Comparison of ENCODE assay signal across 32 cellular contexts in genomic region chr2:205217004-205217403, GRCh38.
"Had no signal": no experiment of that assay in that cellular context is flagged by ENCODE, and none has a peak within 500 bp of the region (broad histone marks: within the 10 kb centered on the region; RNA-seq: fewer than 3 reads in every experiment).

No MANE protein-coding gene starts in this region.

- H3K4me1 Mint-ChIP-seq: activated CD4-positive, alpha-beta memory T cell treated with anti-CD3 and anti-CD28 coated beads, Interleukin-2, amount 10 ng/mL, durations not matched to agents 7 days and 5 days; activated CD8-positive, alpha-beta memory T cell treated with anti-CD3 and anti-CD28 coated beads, Interleukin-2, amount 10 ng/mL, durations not matched to agents 7 days and 5 days; activated naive CD4-positive, alpha-beta T cell treated with anti-CD3 and anti-CD28 coated beads, Interleukin-2, amount 10 ng/mL, durations not matched to agents 7 days and 5 days; activated naive CD8-positive, alpha-beta T cell treated with anti-CD3 and anti-CD28 coated beads, Interleukin-2, amount 50 U/mL, for 24 hours; central memory CD8-positive, alpha-beta T cell had no signal

- H3K27ac Mint-ChIP-seq: activated CD4-positive, alpha-beta memory T cell treated with anti-CD3 and anti-CD28 coated beads, Interleukin-2, amount 10 ng/mL, durations not matched to agents 7 days and 5 days; activated CD8-positive, alpha-beta memory T cell treated with anti-CD3 and anti-CD28 coated beads, Interleukin-2, amount 10 ng/mL, durations not matched to agents 7 days and 5 days; activated naive CD4-positive, alpha-beta T cell treated with anti-CD3 and anti-CD28 coated beads, Interleukin-2, amount 10 ng/mL, durations not matched to agents 7 days and 5 days; activated naive CD8-positive, alpha-beta T cell; activated naive CD8-positive, alpha-beta T cell treated with anti-CD3 and anti-CD28 coated beads, Interleukin-2, amount 50 U/mL, for 24 hours had no signal

- ATAC-seq: activated CD8-positive, alpha-beta memory T cell treated with anti-CD3 and anti-CD28 coated beads, Interleukin-2, amount 10 ng/mL, durations not matched to agents 7 days and 5 days; activated naive CD8-positive, alpha-beta T cell treated with anti-CD3 and anti-CD28 coated beads, Interleukin-2, amount 50 U/mL, for 24 hours; Right ventricle myocardium inferior had no signal

- H3K27me3 Mint-ChIP-seq: activated CD8-positive, alpha-beta memory T cell treated with anti-CD3 and anti-CD28 coated beads, Interleukin-2, amount 10 ng/mL, durations not matched to agents 7 days and 5 days; activated naive CD8-positive, alpha-beta T cell; activated naive CD8-positive, alpha-beta T cell treated with anti-CD3 and anti-CD28 coated beads, Interleukin-2, amount 50 U/mL, for 24 hours; central memory CD8-positive, alpha-beta T cell had no signal

- H2AFZ ChIP-seq: PC-9 had no signal

- H3K4me3 Mint-ChIP-seq: activated CD4-positive, alpha-beta memory T cell treated with anti-CD3 and anti-CD28 coated beads, Interleukin-2, amount 10 ng/mL, durations not matched to agents 7 days and 5 days; activated CD8-positive, alpha-beta memory T cell treated with anti-CD3 and anti-CD28 coated beads, Interleukin-2, amount 10 ng/mL, durations not matched to agents 7 days and 5 days; activated naive CD4-positive, alpha-beta T cell treated with anti-CD3 and anti-CD28 coated beads, Interleukin-2, amount 10 ng/mL, durations not matched to agents 7 days and 5 days; activated naive CD8-positive, alpha-beta T cell; activated naive CD8-positive, alpha-beta T cell treated with anti-CD3 and anti-CD28 coated beads, Interleukin-2, amount 50 U/mL, for 24 hours; central memory CD8-positive, alpha-beta T cell had no signal

- H3K36me3 Mint-ChIP-seq: activated CD8-positive, alpha-beta memory T cell treated with anti-CD3 and anti-CD28 coated beads, Interleukin-2, amount 10 ng/mL, durations not matched to agents 7 days and 5 days; activated naive CD4-positive, alpha-beta T cell treated with anti-CD3 and anti-CD28 coated beads, Interleukin-2, amount 10 ng/mL, durations not matched to agents 7 days and 5 days; activated naive CD8-positive, alpha-beta T cell had no signal

- H3K27ac ChIP-seq: cardiac muscle cell, PC-9, RWPE1, VCaP had no signal

- DNase-seq: activated CD4-positive, alpha-beta memory T cell treated with anti-CD3 and anti-CD28 coated beads, Interleukin-2, amount 10 ng/mL, durations not matched to agents 7 days and 5 days; activated CD4-positive, alpha-beta T cell treated with anti-CD3 and anti-CD28 coated beads for 1 hour; activated CD4-positive, alpha-beta T cell treated with anti-CD3 and anti-CD28 coated beads for 48 hours; activated CD4-positive, CD25-positive, alpha-beta regulatory T cell; activated CD8-positive, alpha-beta memory T cell treated with anti-CD3 and anti-CD28 coated beads for 24 hours; activated CD8-positive, alpha-beta memory T cell treated with anti-CD3 and anti-CD28 coated beads, Interleukin-2, amount 10 ng/mL, durations not matched to agents 7 days and 5 days; activated CD8-positive, alpha-beta memory T cell treated with anti-CD3 and anti-CD28 coated beads, Interleukin-2, amount 50 U/mL, for 48 hours; activated effector memory CD4-positive, alpha-beta T cell treated with Interleukin-2 at 50 U/mL for 16 hours; activated naive CD4-positive, alpha-beta T cell treated with anti-CD3 and anti-CD28 coated beads, Interleukin-2, amount 10 ng/mL, durations not matched to agents 7 days and 5 days; activated naive CD8-positive, alpha-beta T cell treated with anti-CD3 and anti-CD28 coated beads, Interleukin-2, amount 50 U/mL, for 24 hours; activated T-cell treated with anti-CD3 and anti-CD28 coated beads, Interleukin-2, amount 50 U/mL, for 48 hours; anterior cingulate cortex; Kasumi-1; MG63; NCI-H1048; NCI-H1105 treated with DMSO at 0.1 percent for 48 hours; NCI-H1436 treated with DMSO at 0.1 percent for 48 hours; NCI-H1694 treated with DMSO at 0.1 percent for 48 hours; NCI-H2029; NCI-H345; NCI-H524 treated with DMSO at 0.1 percent for 48 hours; PC-9; SW 1271; T-helper 1 cell; T-helper 2 cell; T-helper 9 cell had no signal

- H3K36me3 ChIP-seq: cardiac muscle cell, MG63 had no signal

- H3K9me3 ChIP-seq: MG63 had no signal

- H3K4me3 ChIP-seq: cardiac muscle cell, MG63, PC-9 had no signal

- H3K27me3 ChIP-seq: cardiac muscle cell, MG63 had no signal

- H3K9me3 Mint-ChIP-seq: activated CD4-positive, alpha-beta memory T cell treated with anti-CD3 and anti-CD28 coated beads, Interleukin-2, amount 10 ng/mL, durations not matched to agents 7 days and 5 days; activated naive CD4-positive, alpha-beta T cell treated with anti-CD3 and anti-CD28 coated beads, Interleukin-2, amount 10 ng/mL, durations not matched to agents 7 days and 5 days; activated naive CD8-positive, alpha-beta T cell treated with anti-CD3 and anti-CD28 coated beads, Interleukin-2, amount 50 U/mL, for 24 hours had no signal

- H3K4me2 ChIP-seq: PC-9 had no signal
